Comparison of ENCODE assay signal across 8 cellular contexts in the genomic region with DNA sequence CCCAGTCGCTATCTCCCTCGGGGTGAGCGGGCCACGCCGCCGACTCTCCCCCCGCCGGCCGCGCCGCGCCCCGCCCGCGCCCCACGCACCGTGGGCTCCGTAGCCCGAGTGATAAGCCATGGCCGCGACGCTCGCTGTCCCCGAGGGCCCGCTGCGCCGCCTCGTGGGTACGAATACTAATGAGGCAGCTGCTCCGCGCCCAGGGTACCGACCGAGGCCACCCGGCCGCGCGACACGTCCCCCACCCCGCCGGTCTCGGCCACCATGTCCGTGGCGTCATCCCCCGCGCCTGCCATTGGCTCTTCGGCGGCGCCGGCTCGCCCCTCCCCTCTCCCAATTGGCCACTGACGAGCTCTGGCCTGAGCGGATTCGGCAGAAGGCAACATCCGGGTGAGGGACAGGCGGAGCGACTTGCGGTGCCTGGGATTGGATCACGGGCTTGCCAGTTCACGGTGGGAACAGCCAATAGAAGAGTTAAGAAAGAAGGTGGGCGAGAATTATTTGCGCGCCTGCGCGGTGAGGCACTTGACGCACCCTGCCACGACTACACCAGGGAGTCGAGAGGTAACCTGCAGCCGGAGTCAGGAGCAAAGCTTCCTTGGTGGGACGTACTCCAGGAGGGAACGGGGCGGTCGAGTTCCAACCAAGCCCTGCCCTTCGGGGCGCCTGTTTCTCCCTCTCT. TPM values are rescaled to one million over a fixed set of nuclear protein-coding genes. Genes with fewer than 3 reads are reported as not detected.
A peak's percentile ranks its signal among the peaks of the same experiment; 100 is the strongest.
DNase-seq lines count a peak whose midpoint lies in the region; ATAC-seq and TF ChIP-seq lines count a peak whose summit lies in the region.

A gene with protein sequence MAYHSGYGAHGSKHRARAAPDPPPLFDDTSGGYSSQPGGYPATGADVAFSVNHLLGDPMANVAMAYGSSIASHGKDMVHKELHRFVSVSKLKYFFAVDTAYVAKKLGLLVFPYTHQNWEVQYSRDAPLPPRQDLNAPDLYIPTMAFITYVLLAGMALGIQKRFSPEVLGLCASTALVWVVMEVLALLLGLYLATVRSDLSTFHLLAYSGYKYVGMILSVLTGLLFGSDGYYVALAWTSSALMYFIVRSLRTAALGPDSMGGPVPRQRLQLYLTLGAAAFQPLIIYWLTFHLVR (minus strand): TSS at position 278 of the 682 bp plus-strand sequence. CDS start 158 bp downstream, at position 120.

- H3K36me3 ChIP-seq in SU-DHL-6 (ENCODE audit: low read length) (no peaks in the 10 kb centered on the region), osteoblast (ENCODE audit: insufficient read depth, low read length) (peaks cover 27% of the 10 kb centered on the region), thoracic aorta (peaks cover 4% of the 10 kb centered on the region)

- no peaks in the 10 kb centered on the region for H3K9me3 Mint-ChIP-seq in activated naive CD8-positive, alpha-beta T cell treated with anti-CD3 and anti-CD28 coated beads, Interleukin-2, amount 10 ng/mL, durations not matched to agents 7 days and 5 days
- peaks cover 22% of the 10 kb centered on the region for H3K9me3 Mint-ChIP-seq in glutamatergic neuron (ENCODE audit: unreplicated experiment)

- no peaks in the 10 kb centered on the region for H3K9me3 ChIP-seq in SU-DHL-6 (ENCODE audit: insufficient read depth, low read length)
- no peaks in the 10 kb centered on the region for H3K9me3 ChIP-seq in osteoblast (ENCODE audit: low read depth, low read length)
- no peaks in the 10 kb centered on the region for H3K9me3 ChIP-seq in thoracic aorta

- H3F3A ChIP-seq in SU-DHL-6 (ENCODE audit: insufficient read depth): no peaks in the 10 kb centered on the region

- H3K27ac Mint-ChIP-seq in activated naive CD8-positive, alpha-beta T cell treated with anti-CD3 and anti-CD28 coated beads, Interleukin-2, amount 10 ng/mL, durations not matched to agents 7 days and 5 days: peak within 1 kb of the TSS; percentile 90
- peak within 1 kb of the TSS; percentile 98 for H3K27ac Mint-ChIP-seq in glutamatergic neuron (ENCODE audit: unreplicated experiment)

- H3K36me3 Mint-ChIP-seq in activated naive CD8-positive, alpha-beta T cell treated with anti-CD3 and anti-CD28 coated beads, Interleukin-2, amount 10 ng/mL, durations not matched to agents 7 days and 5 days: no peaks in the 10 kb centered on the region
- H3K36me3 Mint-ChIP-seq in glutamatergic neuron (ENCODE audit: unreplicated experiment): no peaks in the 10 kb centered on the region

- peak; percentile 97 for DNase-seq in NCI-H128 (lab: John Stamatoyannopoulos, UW; ENCODE audit: unreplicated experiment)
- DNase-seq in activated naive CD8-positive, alpha-beta T cell treated with anti-CD3 and anti-CD28 coated beads, Interleukin-2, amount 10 ng/mL, durations not matched to agents 7 days and 5 days: peak; percentile 96
- DNase-seq in glutamatergic neuron: peak; percentile 99
- DNase-seq in osteoblast (ENCODE audit: insufficient read length, low spot score, missing footprints): peak; percentile 100
- DNase-seq in thoracic aorta (ENCODE audit: low spot score): peak; percentile 97

- H3K79me2 ChIP-seq in SU-DHL-6 (ENCODE audit: insufficient read depth, low read length) (no peaks in the 10 kb centered on the region), osteoblast (ENCODE audit: insufficient read depth, low read length) (peaks cover 47% of the 10 kb centered on the region)

- ATAC-seq in HG02678 (IDR thresholded peaks at IDR 0.05; ENCODE audit: unreplicated experiment) (peak; percentile 93), thoracic aorta (ENCODE audit: insufficient number of reproducible peaks, low FRiP score, low read depth) (peak; percentile 94)
- peak; percentile 97 for ATAC-seq in activated naive CD8-positive, alpha-beta T cell treated with anti-CD3 and anti-CD28 coated beads, Interleukin-2, amount 10 ng/mL, durations not matched to agents 7 days and 5 days (ENCODE audit: low read depth)

- H2AFZ ChIP-seq in SU-DHL-6 (ENCODE audit: low read depth, low read length, severe bottlenecking) (peak within 1 kb of the TSS; percentile 76), osteoblast (ENCODE audit: low read length) (peak within 1 kb of the TSS; percentile 96)

- H3K4me3 ChIP-seq in SU-DHL-6 (ENCODE audit: insufficient read depth, low read length, poor library complexity, severe bottlenecking): peak within 1 kb of the TSS; percentile 72
- H3K4me3 ChIP-seq in osteoblast (ENCODE audit: insufficient read depth, low read length): peak within 1 kb of the TSS; percentile 98
- peak within 1 kb of the TSS; percentile 71 for H3K4me3 ChIP-seq in thoracic aorta

- peaks cover 29% of the 10 kb centered on the region for H3K27me3 Mint-ChIP-seq in activated naive CD8-positive, alpha-beta T cell treated with anti-CD3 and anti-CD28 coated beads, Interleukin-2, amount 10 ng/mL, durations not matched to agents 7 days and 5 days
- peaks cover 29% of the 10 kb centered on the region for H3K27me3 Mint-ChIP-seq in glutamatergic neuron (ENCODE audit: unreplicated experiment)

- peak within 1 kb of the TSS; percentile 69 for H3K4me2 ChIP-seq in SU-DHL-6 (ENCODE audit: low read depth, low read length, poor library complexity, severe bottlenecking)
- H3K4me2 ChIP-seq in osteoblast (ENCODE audit: insufficient read depth, low read length): peak within 1 kb of the TSS; percentile 99

- H3K9ac ChIP-seq in SU-DHL-6 (ENCODE audit: low read length): peak within 1 kb of the TSS; percentile 84

- H3K4me3 Mint-ChIP-seq in activated naive CD8-positive, alpha-beta T cell treated with anti-CD3 and anti-CD28 coated beads, Interleukin-2, amount 10 ng/mL, durations not matched to agents 7 days and 5 days: peak within 1 kb of the TSS; percentile 93
- H3K4me3 Mint-ChIP-seq in glutamatergic neuron (ENCODE audit: unreplicated experiment): peak within 1 kb of the TSS; percentile 96

- no peaks in the 10 kb centered on the region for H4K20me1 ChIP-seq in SU-DHL-6 (ENCODE audit: low read depth, low read length)
- peaks cover 24% of the 10 kb centered on the region for H4K20me1 ChIP-seq in osteoblast (ENCODE audit: insufficient read depth, low read length)

- H3K4me1 Mint-ChIP-seq in activated naive CD8-positive, alpha-beta T cell treated with anti-CD3 and anti-CD28 coated beads, Interleukin-2, amount 10 ng/mL, durations not matched to agents 7 days and 5 days: peaks cover 27% of the 10 kb centered on the region
- H3K4me1 Mint-ChIP-seq in glutamatergic neuron (ENCODE audit: low read depth, unreplicated experiment): peaks cover 34% of the 10 kb centered on the region

- peak; percentile 77 for TF ChIP-seq POLR2A in GM10847 (IDR thresholded peaks at IDR 0.05; ENCODE audit: extremely low read depth, insufficient read length)

- POLR2A ChIA-PET in activated naive CD8-positive, alpha-beta T cell treated with anti-CD3 and anti-CD28 coated beads, Interleukin-2, amount 10 ng/mL, durations not matched to agents 7 days and 5 days (lab: Charles Lee): interaction anchor here (0.7 to 2.1 kb wide), 19 partner anchors 8 to 171 kb away, joined by 3 to 14 read pairs (median 4); a partner anchor contains a TSS

- TF ChIP-seq CTCF in SU-DHL-6 (IDR thresholded peaks at IDR 0.05; ENCODE audit: insufficient read depth, low read length, poor library complexity, severe bottlenecking): no peak
- TF ChIP-seq CTCF in glutamatergic neuron (IDR thresholded peaks at IDR 0.05; ENCODE audit: partially characterized antibody, unreplicated experiment): no peak
- no peak for TF ChIP-seq CTCF in osteoblast (IDR thresholded peaks at IDR 0.05; ENCODE audit: extremely low read depth, low read depth, low read length)
- TF ChIP-seq CTCF in thoracic aorta (IDR thresholded peaks at IDR 0.05): no peak

- H3K27me3 ChIP-seq in SU-DHL-6 (ENCODE audit: low read length) (no peaks in the 10 kb centered on the region), osteoblast (ENCODE audit: insufficient read depth, low read length) (peaks cover 36% of the 10 kb centered on the region), thoracic aorta (replicated peaks; ENCODE audit: insufficient read depth) (no peaks in the 10 kb centered on the region)

- no peak within 1 kb of the TSS for H3K27ac ChIP-seq in SU-DHL-6 (ENCODE audit: low read depth, low read length)
- peak within 1 kb of the TSS; percentile 97 for H3K27ac ChIP-seq in osteoblast (ENCODE audit: low read depth, low read length)
- peak within 1 kb of the TSS; percentile 73 to 81 for H3K27ac ChIP-seq in thoracic aorta

- no peaks in the 10 kb centered on the region for H3K9me2 ChIP-seq in SU-DHL-6 (replicated peaks; ENCODE audit: insufficient read depth, low read length)

- peaks cover 21% of the 10 kb centered on the region for H3K4me1 ChIP-seq in osteoblast (ENCODE audit: insufficient read depth, low read length)
- H3K4me1 ChIP-seq in thoracic aorta (ENCODE audit: control insufficient read depth in 1 of 2, low read depth in 2 of 2): peaks cover 22 to 41% of the 10 kb centered on the region in 2 donors

RNA-seq across cellular contexts. Expression of the gene that starts here (rescaled TPM):
- total RNA-seq in activated naive CD8-positive, alpha-beta T cell treated with anti-CD3 and anti-CD28 coated beads, Interleukin-2, amount 10 ng/mL, durations not matched to agents 7 days and 5 days: 10 to 100 TPM; 44.5 to 45.5 TPM
- total RNA-seq in glutamatergic neuron (ENCODE audit: unreplicated experiment) (115 TPM), osteoblast (165 and 182 TPM in 2 replicates), thoracic aorta (100 to 1,000 TPM in 1 of 2 donors, 10 to 100 TPM in 1; 65.4 to 155 TPM)
